In genomic region chr14:21913759-21914158, GRCh38 we compare ENCODE assay signal across 8 cellular contexts.
DNase-seq lines count a peak whose midpoint lies in the region; ATAC-seq and TF ChIP-seq lines count a peak whose summit lies in the region.

No MANE protein-coding gene starts in this region.

- H3K4me3 ChIP-seq in GM12865 (ENCODE audit: low read depth, low read length) (no peak overlapping the region), prostate gland (no peak overlapping the region)

- no peak overlapping the region for H3K27ac ChIP-seq in prostate gland

- TF ChIP-seq CTCF in GM12865 (IDR thresholded peaks at IDR 0.05; ENCODE audit: insufficient read depth, low read depth, low read length, missing control alignments) (peak; percentile 74), prostate gland (IDR thresholded peaks at IDR 0.05) (peak in 2 of 4 experiments; percentile 25 to 41)

- no peak for TF ChIP-seq POLR2A in prostate gland (IDR thresholded peaks at IDR 0.05)

- 24% methylated on average over 6 of the region's 6 CpGs for WGBS in prostate gland

- H3K4me1 ChIP-seq in prostate gland (replicated peaks), result no peaks in the 10 kb centered on the region

- DNase-seq in GM12865 (ENCODE audit: low read depth), result peak; percentile 86
- peak; percentile 64 for DNase-seq in HT-29 (ENCODE audit: low spot score)
- DNase-seq in RPMI7951 (ENCODE audit: low read depth), result peak; percentile 67
- DNase-seq in activated T-helper 1 cell treated with Interleukin-2 at 50 U/mL for 16 hours (ENCODE audit: low read depth), result peak; percentile 39
- DNase-seq in glomerular endothelial cell (ENCODE audit: extremely low read depth, low read depth, low spot score), result peak; percentile 96
- peak; percentile 29 for DNase-seq in prostate gland (ENCODE audit: low spot score)
- no peak for DNase-seq in NCI-H187 (lab: John Stamatoyannopoulos, UW)

- H3K27me3 ChIP-seq in prostate gland (replicated peaks; ENCODE audit: insufficient read depth), result no peaks in the 10 kb centered on the region

- H3K36me3 ChIP-seq in prostate gland, result no peaks in the 10 kb centered on the region

- no peaks in the 10 kb centered on the region for H3K9me3 ChIP-seq in prostate gland

- no peak for ATAC-seq in GM21381 (IDR thresholded peaks at IDR 0.05; ENCODE audit: unreplicated experiment)

- intact Hi-C loops in prostate gland (cut with DNase I), result no loop called here

Comparison
In these comparisons a context has a peak if more than half of its experiments do, and no peak if none do; other contexts are left out.
1. DNase-seq: peak in GM12865 (single experiment), HT-29 (single experiment), RPMI7951 (single experiment), activated T-helper 1 cell treated with Interleukin-2 at 50 U/mL for 16 hours (single experiment), glomerular endothelial cell (single experiment) and prostate gland (single experiment); none in NCI-H187 (0 of 2).